9 cellular contexts compared by ENCODE assay signal in genomic region chr4:46389301-46389761, GRCh38. TPM values are rescaled to one million over a fixed set of nuclear protein-coding genes. Genes with fewer than 3 reads are reported as not detected.
A peak's percentile ranks its signal among the peaks of the same experiment; 100 is the strongest.
DNase-seq lines count a peak whose midpoint lies in the region; ATAC-seq and TF ChIP-seq lines count a peak whose summit lies in the region.
"Had no signal": no experiment of that assay in that cellular context is flagged by ENCODE, and none has a peak within 500 bp of the region (broad histone marks: within the 10 kb centered on the region; RNA-seq: fewer than 3 reads in every experiment).

No MANE protein-coding gene starts in this region.

- H3K36me3 ChIP-seq in ovary: no peaks in the 10 kb centered on the region

- H3K9me3 Mint-ChIP-seq in glutamatergic neuron (ENCODE audit: unreplicated experiment): peaks cover 13% of the 10 kb centered on the region

- H3K4me3 ChIP-seq in ovary: peak overlapping the region; percentile 20

- TF ChIP-seq CTCF in glutamatergic neuron (IDR thresholded peaks at IDR 0.05; ENCODE audit: partially characterized antibody, unreplicated experiment) (no peak), ovary (IDR thresholded peaks at IDR 0.05) (no peak)

- WGBS in ovary, 3 donors: 1% methylated on average over 25 of the region's 25 CpGs

- H3K36me3 Mint-ChIP-seq in glutamatergic neuron (ENCODE audit: unreplicated experiment): no peaks in the 10 kb centered on the region

- no peak for TF ChIP-seq POLR2A in ovary (IDR thresholded peaks at IDR 0.05)

- H3K27me3 ChIP-seq in ovary: no peaks in the 10 kb centered on the region

- no peak for TF ChIP-seq EP300 in ovary (IDR thresholded peaks at IDR 0.05)

- peaks cover 4% of the 10 kb centered on the region for H3K4me1 Mint-ChIP-seq in glutamatergic neuron (ENCODE audit: low read depth, unreplicated experiment)

- DNase-seq in DMS53 treated with DMSO at 0.1 percent for 48 hours (lab: John Stamatoyannopoulos, UW; ENCODE audit: unreplicated experiment) (peak; percentile 79), SK-N-DZ (ENCODE audit: low spot score) (peak; percentile 30), glutamatergic neuron (peak; percentile 45), ovary (no peak), foreskin melanocyte (no peak)
- no peak for DNase-seq in activated naive CD4-positive, alpha-beta T cell treated with anti-CD3 and anti-CD28 coated beads, Interleukin-2, amount 50 U/mL, for 16 hours

- no peak for ATAC-seq in GM21367 (IDR thresholded peaks at IDR 0.05; ENCODE audit: unreplicated experiment)
- ATAC-seq in HG03280 (IDR thresholded peaks at IDR 0.05; ENCODE audit: unreplicated experiment): no peak

- no peaks in the 10 kb centered on the region for H3K9me3 ChIP-seq in ovary

- H3K4me1 ChIP-seq in ovary (ENCODE audit: insufficient read depth): peaks cover 8% of the 10 kb centered on the region

- H3K27ac Mint-ChIP-seq in glutamatergic neuron (ENCODE audit: unreplicated experiment): peak overlapping the region; percentile 43

- peak overlapping the region; percentile 96 for H3K4me3 Mint-ChIP-seq in glutamatergic neuron (ENCODE audit: unreplicated experiment)

- no peak overlapping the region for H3K27ac ChIP-seq in ovary
- H3K27ac ChIP-seq: KMS-11 had no signal

- peaks cover 25% of the 10 kb centered on the region for H3K27me3 Mint-ChIP-seq in glutamatergic neuron (ENCODE audit: unreplicated experiment)

- intact Hi-C loops in ovary (cut with DNase I): no loop called here

RNA-seq across cellular contexts. Expression of gene GABRA2, which starts 0.6 kb away (rescaled TPM):
- polyA plus RNA-seq in SK-N-DZ (2014; cell fraction: cytosol; rRNA removed): 1.6 and 2.1 TPM in 2 replicates
- polyA plus RNA-seq in SK-N-DZ (2014; cell fraction: nucleus; rRNA removed): 0.80 and 1.2 TPM in 2 replicates
- total RNA-seq in glutamatergic neuron (ENCODE audit: unreplicated experiment): 0.22 TPM
- total RNA-seq in ovary: 1 to 10 TPM in 1 of 7 donors, under 1 TPM in 5, not detected in 1; 0.23 to 1.1 (median 0.57) TPM
- under 1 TPM; 0.06 to 0.53 TPM for polyA plus RNA-seq in ovary

Comparison
In these comparisons a context has a peak if more than half of its experiments do, and no peak if none do; other contexts are left out.
1. DNase-seq: peak in DMS53 treated with DMSO at 0.1 percent for 48 hours (single experiment), SK-N-DZ (single experiment) and glutamatergic neuron (single experiment); none in ovary (0 of 5), activated naive CD4-positive, alpha-beta T cell treated with anti-CD3 and anti-CD28 coated beads, Interleukin-2, amount 50 U/mL, for 16 hours (single experiment) and foreskin melanocyte (single experiment).